In genomic region chr7:94849636-94850208, GRCh38 we compare ENCODE assay signal across 9 cellular contexts. TPM values are rescaled to one million over a fixed set of nuclear protein-coding genes. Genes with fewer than 3 reads are reported as not detected.
"Had no signal": no experiment of that assay in that cellular context is flagged by ENCODE, and none has a peak within 500 bp of the region (broad histone marks: within the 10 kb centered on the region; RNA-seq: fewer than 3 reads in every experiment).

No MANE protein-coding gene starts in this region.

- H3K4me3 ChIP-seq: GM23248, HAP-1 had no signal

- H3K27me3 Mint-ChIP-seq: IgD-negative memory B cell had no signal

- H3K36me3 ChIP-seq: HAP-1 had no signal

- H3K9ac ChIP-seq: GM23248 had no signal

- H3K4me1 ChIP-seq: HAP-1 had no signal

- H3K27ac Mint-ChIP-seq: HFFc6, IgD-negative memory B cell had no signal

- DNase-seq: GM23248, GOT3, H7, HFFc6 had no signal

- ATAC-seq: HCT116, HepG2 had no signal

- H3K4me3 Mint-ChIP-seq: HFFc6, IgD-negative memory B cell had no signal

- H3K4me1 Mint-ChIP-seq: IgD-negative memory B cell had no signal

- H3K27ac ChIP-seq: GM23248, HL-60 had no signal

- FAIRE-seq: HepG2 had no signal

RNA-seq across cellular contexts. Expression of gene PPP1R9A, which starts 57.7 kb away (rescaled TPM):
- total RNA-seq: GM23248, HFFc6 had no signal
